In the genomic region with DNA sequence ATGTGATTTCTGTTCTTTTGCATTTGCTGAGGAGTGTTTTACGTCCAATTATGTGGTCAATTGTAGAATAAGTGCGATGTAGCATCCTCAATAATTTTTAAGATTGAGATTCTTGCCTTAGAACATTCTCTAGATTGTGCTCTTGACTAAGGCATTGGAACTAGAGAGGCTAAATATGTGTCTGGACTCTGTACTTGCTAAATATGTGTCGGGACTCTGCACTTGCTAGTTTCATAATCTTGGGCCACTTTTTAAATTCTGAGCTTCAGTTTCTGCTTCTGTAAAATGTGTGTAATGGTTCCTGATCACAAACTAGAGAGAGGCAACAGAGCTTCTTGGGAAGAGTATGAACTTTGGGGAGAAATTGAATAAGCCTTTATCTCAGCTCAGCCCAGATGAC, we compare ENCODE assay signal across 33 cellular contexts. TPM values are rescaled to one million over a fixed set of nuclear protein-coding genes. Genes with fewer than 3 reads are reported as not detected.
DNase-seq lines count a peak whose midpoint lies in the region; ATAC-seq, FAIRE-seq and TF ChIP-seq lines count a peak whose summit lies in the region.
"Had no signal": no experiment of that assay in that cellular context is flagged by ENCODE, and none has a peak within 500 bp of the region (broad histone marks: within the 10 kb centered on the region; RNA-seq: fewer than 3 reads in every experiment).

No MANE protein-coding gene starts in this region.

- TF ChIP-seq CTCF in liver (IDR thresholded peaks at IDR 0.05; ENCODE audit: low read depth, low read length, missing input control): no peak
- TF ChIP-seq CTCF in right lobe of liver (IDR thresholded peaks at IDR 0.05): no peak
- TF ChIP-seq CTCF in D721Med (IDR thresholded peaks at IDR 0.05; ENCODE audit: insufficient read depth, missing control alignments): no peak

- TF ChIP-seq POLR2A in right lobe of liver (IDR thresholded peaks at IDR 0.05): no peak

- H3K27me3 ChIP-seq in liver (ENCODE audit: control insufficient read depth in 4 of 4, insufficient read depth in 4 of 4, low read length in 3 of 4) (peaks cover 0 to 3% (median 0%) of the 10 kb centered on the region in 4 donors), right lobe of liver (no peaks in the 10 kb centered on the region)
- H3K27me3 ChIP-seq: BE2C, BLaER1 had no signal

- no peaks in the 10 kb centered on the region for H3K9me3 ChIP-seq in liver (ENCODE audit: control insufficient read depth in 4 of 4, low read length in 3 of 4)
- H3K9me3 ChIP-seq in right lobe of liver: no peaks in the 10 kb centered on the region
- H3K9me3 ChIP-seq: A549, BE2C, Caco-2 had no signal

- intact Hi-C loops in right lobe of liver (cut with DNase I): no loop called here

- 68% methylated on average over 3 of the region's 3 CpGs for WGBS in liver
- 53% methylated on average over 3 of the region's 3 CpGs for WGBS in right lobe of liver (ENCODE audit: insufficient coverage, low coverage, low lambda C conversion rate, missing lambda C conversion rate)

- H3K36me3 ChIP-seq in liver (ENCODE audit: control insufficient read depth in 4 of 4, insufficient read depth in 3 of 4, low read depth in 1 of 4, low read length in 3 of 4) (no peaks in the 10 kb centered on the region), right lobe of liver (no peaks in the 10 kb centered on the region)
- H3K36me3 ChIP-seq: BE2C; BLaER1; BLaER1 treated with 17β-estradiol and CSF1 and Interleukin-3, amounts not matched to agents 10 nM and 100 nM had no signal

- H3K4me1 ChIP-seq in liver (ENCODE audit: control insufficient read depth in 4 of 4, insufficient read depth in 4 of 4, low read length in 3 of 4) (peaks cover under 1 to 4% (median under 1%) of the 10 kb centered on the region in 4 donors), right lobe of liver (no peaks in the 10 kb centered on the region)
- H3K4me1 ChIP-seq: BLaER1; BLaER1 treated with 17β-estradiol and CSF1 and Interleukin-3, amounts not matched to agents 10 nM and 100 nM; Caco-2 had no signal

- H3K27ac ChIP-seq in liver (ENCODE audit: low read depth in 1 of 2, low read length in 2 of 2): no peak overlapping the region
- no peak overlapping the region for H3K27ac ChIP-seq in right lobe of liver
- H3K27ac ChIP-seq: 22Rv1; A549; BLaER1; BLaER1 treated with 17β-estradiol and CSF1 and Interleukin-3, amounts not matched to agents 10 nM and 100 nM; C4-2B had no signal

- ATAC-seq in right lobe of liver (no peak), left lobe of liver (peak; percentile 65)
- ATAC-seq: A549; CD8-positive, alpha-beta T cell had no signal

- DNase-seq in right lobe of liver (no peak), D721Med (ENCODE audit: insufficient read length, low spot score) (no peak), left lobe of liver (ENCODE audit: low spot score) (no peak), UCSD-AML1 (lab: John Stamatoyannopoulos, UW; ENCODE audit: unreplicated experiment) (no peak), activated gamma-delta T cell (lab: John Stamatoyannopoulos, UW) (no peak)
- DNase-seq: 8988T; ACHN; AML-193; BE2C; C1 segment of cervical spinal cord; Caco-2; Calu3; CD4-positive, alpha-beta memory T cell; CD4-positive, alpha-beta T cell; CD4-positive, CD25-positive, alpha-beta regulatory T cell; CD8-positive, alpha-beta memory T cell; CD8-positive, alpha-beta T cell; COR-L47; DMS 273 treated with DMSO at 0.1 percent for 48 hours; DMS153; DMS53; DMS79; DMS79 treated with DMSO at 0.1 percent for 48 hours; DND-41; EL had no signal

- TF ChIP-seq RAD21 in liver (IDR thresholded peaks at IDR 0.05): no peak

- H3K4me3 ChIP-seq in liver (ENCODE audit: low read depth in 1 of 3, low read length in 3 of 3) (no peak overlapping the region), right lobe of liver (no peak overlapping the region)
- H3K4me3 ChIP-seq: A549; BLaER1; BLaER1 treated with 17β-estradiol and CSF1 and Interleukin-3, amounts not matched to agents 10 nM and 100 nM had no signal

- H3K9ac ChIP-seq in liver (ENCODE audit: low read depth in 1 of 2, low read length in 2 of 2): no peak overlapping the region
- H3K9ac ChIP-seq: BLaER1; BLaER1 treated with 17β-estradiol and CSF1 and Interleukin-3, amounts not matched to agents 10 nM and 100 nM had no signal

- peak; percentile 77 for FAIRE-seq in D721Med (lab: Jason Lieb, UNC)
- FAIRE-seq: A204.1, A549 had no signal

TF ChIP-seq in liver, 16 proteins besides CTCF, POLR2A, EP300 and RAD21:
- peak; percentile 15 to 51 for TF ChIP-seq HNF4A (conservative IDR thresholded peaks at IDR 0.05)
- TF ChIP-seq EGR1 (IDR thresholded peaks at IDR 0.05; ENCODE audit: low read depth in 2 of 2): no peak

RNA-seq across cellular contexts. Expression of a gene that starts 21.6 kb away (rescaled TPM):
- total RNA-seq in liver (1 to 10 TPM; 3.0 to 6.6 TPM), right lobe of liver (10 to 100 TPM in 2 of 6 experiments, 1 to 10 TPM in 4; 5.5 to 10.8 (median 6.7) TPM), left lobe of liver (11.0 TPM)
- 1 to 10 TPM; 5.6 to 8.3 TPM for polyA plus RNA-seq in liver
- total RNA-seq: A673; Caco-2; CD8-positive, alpha-beta memory T cell; CD8-positive, alpha-beta T cell had no signal
- polyA plus RNA-seq: CD4-positive, alpha-beta memory T cell; CD4-positive, CD25-positive, alpha-beta regulatory T cell; CD8-positive, alpha-beta memory T cell had no signal
